In genomic region chr19:19191920-19192882, GRCh38 we compare ENCODE assay signal across 1 cellular context.
TF ChIP-seq lines count a peak whose summit lies in the region.

Gene BORCS8, minus strand, starts transcription at chr19:19192152. Its CDS starts 35 bp downstream, at chr19:19192117.
Gene RFXANK, plus strand, starts transcription at chr19:19192258. Its CDS starts 1,689 bp downstream, at chr19:19193947.

TF ChIP-seq in HepG2, 621 proteins besides CTCF, POLR2A, EP300 and RAD21 (continued from another document and continues in another):
- TF ChIP-seq, protein P1, sequence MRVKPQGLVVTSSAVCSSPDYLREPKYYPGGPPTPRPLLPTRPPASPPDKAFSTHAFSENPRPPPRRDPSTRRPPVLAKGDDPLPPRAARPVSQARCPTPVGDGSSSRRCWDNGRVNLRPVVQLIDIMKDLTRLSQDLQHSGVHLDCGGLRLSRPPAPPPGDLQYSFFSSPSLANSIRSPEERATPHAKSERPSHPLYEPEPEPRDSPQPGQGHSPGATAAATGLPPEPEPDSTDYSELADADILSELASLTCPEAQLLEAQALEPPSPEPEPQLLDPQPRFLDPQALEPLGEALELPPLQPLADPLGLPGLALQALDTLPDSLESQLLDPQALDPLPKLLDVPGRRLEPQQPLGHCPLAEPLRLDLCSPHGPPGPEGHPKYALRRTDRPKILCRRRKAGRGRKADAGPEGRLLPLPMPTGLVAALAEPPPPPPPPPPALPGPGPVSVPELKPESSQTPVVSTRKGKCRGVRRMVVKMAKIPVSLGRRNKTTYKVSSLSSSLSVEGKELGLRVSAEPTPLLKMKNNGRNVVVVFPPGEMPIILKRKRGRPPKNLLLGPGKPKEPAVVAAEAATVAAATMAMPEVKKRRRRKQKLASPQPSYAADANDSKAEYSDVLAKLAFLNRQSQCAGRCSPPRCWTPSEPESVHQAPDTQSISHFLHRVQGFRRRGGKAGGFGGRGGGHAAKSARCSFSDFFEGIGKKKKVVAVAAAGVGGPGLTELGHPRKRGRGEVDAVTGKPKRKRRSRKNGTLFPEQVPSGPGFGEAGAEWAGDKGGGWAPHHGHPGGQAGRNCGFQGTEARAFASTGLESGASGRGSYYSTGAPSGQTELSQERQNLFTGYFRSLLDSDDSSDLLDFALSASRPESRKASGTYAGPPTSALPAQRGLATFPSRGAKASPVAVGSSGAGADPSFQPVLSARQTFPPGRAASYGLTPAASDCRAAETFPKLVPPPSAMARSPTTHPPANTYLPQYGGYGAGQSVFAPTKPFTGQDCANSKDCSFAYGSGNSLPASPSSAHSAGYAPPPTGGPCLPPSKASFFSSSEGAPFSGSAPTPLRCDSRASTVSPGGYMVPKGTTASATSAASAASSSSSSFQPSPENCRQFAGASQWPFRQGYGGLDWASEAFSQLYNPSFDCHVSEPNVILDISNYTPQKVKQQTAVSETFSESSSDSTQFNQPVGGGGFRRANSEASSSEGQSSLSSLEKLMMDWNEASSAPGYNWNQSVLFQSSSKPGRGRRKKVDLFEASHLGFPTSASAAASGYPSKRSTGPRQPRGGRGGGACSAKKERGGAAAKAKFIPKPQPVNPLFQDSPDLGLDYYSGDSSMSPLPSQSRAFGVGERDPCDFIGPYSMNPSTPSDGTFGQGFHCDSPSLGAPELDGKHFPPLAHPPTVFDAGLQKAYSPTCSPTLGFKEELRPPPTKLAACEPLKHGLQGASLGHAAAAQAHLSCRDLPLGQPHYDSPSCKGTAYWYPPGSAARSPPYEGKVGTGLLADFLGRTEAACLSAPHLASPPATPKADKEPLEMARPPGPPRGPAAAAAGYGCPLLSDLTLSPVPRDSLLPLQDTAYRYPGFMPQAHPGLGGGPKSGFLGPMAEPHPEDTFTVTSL (CRISPR knock-in tag; IDR thresholded peaks at IDR 0.05; ENCODE audit: borderline replicate concordance) = peak; percentile 28; the same call in 1 of the 2 replicates
- 0 out of 2 replicates have a peak, but pooled peaks have one; percentile 64 for TF ChIP-seq FOXK1 (CRISPR knock-in tag; IDR thresholded peaks at IDR 0.05; ENCODE audit: borderline replicate concordance, low read depth)
- TF ChIP-seq, protein P2, sequence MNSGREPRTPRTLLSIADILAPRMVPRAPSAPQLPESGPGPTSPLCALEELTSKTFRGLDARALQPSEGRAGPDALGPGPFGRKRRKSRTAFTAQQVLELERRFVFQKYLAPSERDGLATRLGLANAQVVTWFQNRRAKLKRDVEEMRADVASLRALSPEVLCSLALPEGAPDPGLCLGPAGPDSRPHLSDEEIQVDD (CRISPR knock-in tag; IDR thresholded peaks at IDR 0.05; ENCODE audit: borderline replicate concordance) = no peak
- no peak; the same call in 1 of the 2 replicates for TF ChIP-seq PPARG (CRISPR knock-in tag; conservative IDR thresholded peaks at IDR 0.05)
- no peak; the same call in 1 of the 2 replicates for TF ChIP-seq ELF4 (CRISPR knock-in tag; IDR thresholded peaks at IDR 0.05; ENCODE audit: borderline replicate concordance)
- no peak for TF ChIP-seq PAX8 (CRISPR knock-in tag; IDR thresholded peaks at IDR 0.05; ENCODE audit: borderline replicate concordance)
- TF ChIP-seq U2AF1 (optimal IDR thresholded peaks at IDR 0.05; ENCODE audit: low read depth, low read length) = peak; percentile 97
- TF ChIP-seq, protein P3, sequence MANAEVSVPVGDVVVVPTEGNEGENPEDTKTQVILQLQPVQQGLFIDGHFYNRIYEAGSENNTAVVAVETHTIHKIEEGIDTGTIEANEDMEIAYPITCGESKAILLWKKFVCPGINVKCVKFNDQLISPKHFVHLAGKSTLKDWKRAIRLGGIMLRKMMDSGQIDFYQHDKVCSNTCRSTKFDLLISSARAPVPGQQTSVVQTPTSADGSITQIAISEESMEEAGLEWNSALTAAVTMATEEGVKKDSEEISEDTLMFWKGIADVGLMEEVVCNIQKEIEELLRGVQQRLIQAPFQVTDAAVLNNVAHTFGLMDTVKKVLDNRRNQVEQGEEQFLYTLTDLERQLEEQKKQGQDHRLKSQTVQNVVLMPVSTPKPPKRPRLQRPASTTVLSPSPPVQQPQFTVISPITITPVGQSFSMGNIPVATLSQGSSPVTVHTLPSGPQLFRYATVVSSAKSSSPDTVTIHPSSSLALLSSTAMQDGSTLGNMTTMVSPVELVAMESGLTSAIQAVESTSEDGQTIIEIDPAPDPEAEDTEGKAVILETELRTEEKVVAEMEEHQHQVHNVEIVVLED (CRISPR knock-in tag; IDR thresholded peaks at IDR 0.05; ENCODE audit: borderline replicate concordance) = peak; percentile 65; the same call in 1 of the 2 replicates
- peak; percentile 70; the same call in 1 of the 2 replicates for TF ChIP-seq TRAFD1 (CRISPR knock-in tag; IDR thresholded peaks at IDR 0.05; ENCODE audit: borderline replicate concordance)
- TF ChIP-seq ZFAT (CRISPR knock-in tag; conservative IDR thresholded peaks at IDR 0.05) = no peak
- peak; percentile 31; the same call in 1 of the 2 replicates for TF ChIP-seq HOMEZ (CRISPR knock-in tag; IDR thresholded peaks at IDR 0.05; ENCODE audit: low read depth)
- peak; percentile 96 for TF ChIP-seq KAT8 (CRISPR knock-in tag; IDR thresholded peaks at IDR 0.05)
- TF ChIP-seq, protein P4, sequence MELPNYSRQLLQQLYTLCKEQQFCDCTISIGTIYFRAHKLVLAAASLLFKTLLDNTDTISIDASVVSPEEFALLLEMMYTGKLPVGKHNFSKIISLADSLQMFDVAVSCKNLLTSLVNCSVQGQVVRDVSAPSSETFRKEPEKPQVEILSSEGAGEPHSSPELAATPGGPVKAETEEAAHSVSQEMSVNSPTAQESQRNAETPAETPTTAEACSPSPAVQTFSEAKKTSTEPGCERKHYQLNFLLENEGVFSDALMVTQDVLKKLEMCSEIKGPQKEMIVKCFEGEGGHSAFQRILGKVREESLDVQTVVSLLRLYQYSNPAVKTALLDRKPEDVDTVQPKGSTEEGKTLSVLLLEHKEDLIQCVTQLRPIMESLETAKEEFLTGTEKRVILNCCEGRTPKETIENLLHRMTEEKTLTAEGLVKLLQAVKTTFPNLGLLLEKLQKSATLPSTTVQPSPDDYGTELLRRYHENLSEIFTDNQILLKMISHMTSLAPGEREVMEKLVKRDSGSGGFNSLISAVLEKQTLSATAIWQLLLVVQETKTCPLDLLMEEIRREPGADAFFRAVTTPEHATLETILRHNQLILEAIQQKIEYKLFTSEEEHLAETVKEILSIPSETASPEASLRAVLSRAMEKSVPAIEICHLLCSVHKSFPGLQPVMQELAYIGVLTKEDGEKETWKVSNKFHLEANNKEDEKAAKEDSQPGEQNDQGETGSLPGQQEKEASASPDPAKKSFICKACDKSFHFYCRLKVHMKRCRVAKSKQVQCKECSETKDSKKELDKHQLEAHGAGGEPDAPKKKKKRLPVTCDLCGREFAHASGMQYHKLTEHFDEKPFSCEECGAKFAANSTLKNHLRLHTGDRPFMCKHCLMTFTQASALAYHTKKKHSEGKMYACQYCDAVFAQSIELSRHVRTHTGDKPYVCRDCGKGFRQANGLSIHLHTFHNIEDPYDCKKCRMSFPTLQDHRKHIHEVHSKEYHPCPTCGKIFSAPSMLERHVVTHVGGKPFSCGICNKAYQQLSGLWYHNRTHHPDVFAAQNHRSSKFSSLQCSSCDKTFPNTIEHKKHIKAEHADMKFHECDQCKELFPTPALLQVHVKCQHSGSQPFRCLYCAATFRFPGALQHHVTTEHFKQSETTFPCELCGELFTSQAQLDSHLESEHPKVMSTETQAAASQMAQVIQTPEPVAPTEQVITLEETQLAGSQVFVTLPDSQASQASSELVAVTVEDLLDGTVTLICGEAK (IDR thresholded peaks at IDR 0.05) = peak; percentile 93
- TF ChIP-seq, protein P4 (CRISPR knock-in tag; IDR thresholded peaks at IDR 0.05) = peak; percentile 90
- 0 out of 2 replicates have a peak, but pooled peaks have one; percentile 45 for TF ChIP-seq ZNF616 (CRISPR knock-in tag; IDR thresholded peaks at IDR 0.05; ENCODE audit: low read depth)
- no peak for TF ChIP-seq PHB2 (IDR thresholded peaks at IDR 0.05; ENCODE audit: partially characterized antibody)
- peak; percentile 35; the same call in 1 of the 2 replicates for TF ChIP-seq CEBPG (CRISPR knock-in tag; IDR thresholded peaks at IDR 0.05)
- TF ChIP-seq ETV5 (CRISPR knock-in tag; IDR thresholded peaks at IDR 0.05; ENCODE audit: borderline replicate concordance) = peak; percentile 63; the same call in 1 of the 2 replicates
- TF ChIP-seq ZNF329 (CRISPR knock-in tag; IDR thresholded peaks at IDR 0.05; ENCODE audit: low read depth) = 0 out of 2 replicates have a peak, but pooled peaks have one; percentile 37
- no peak; the same call in 1 of the 2 replicates for TF ChIP-seq ZNF816 (CRISPR knock-in tag; IDR thresholded peaks at IDR 0.05; ENCODE audit: borderline replicate concordance)
- peak; percentile 57; the same call in 1 of the 2 replicates for TF ChIP-seq ZC3H13 (CRISPR knock-in tag; IDR thresholded peaks at IDR 0.05)
- peak; percentile 63 for TF ChIP-seq TFDP2 (CRISPR knock-in tag; IDR thresholded peaks at IDR 0.05)
- peak; percentile 24; the same call in 1 of the 2 replicates for TF ChIP-seq ARID3A (IDR thresholded peaks at IDR 0.05; ENCODE audit: low read depth, low read length)
- TF ChIP-seq HNRNPH1 (optimal IDR thresholded peaks at IDR 0.05; ENCODE audit: low read depth, low read length) = no peak
- no peak for TF ChIP-seq KLF6 (CRISPR knock-in tag; IDR thresholded peaks at IDR 0.05)
- TF ChIP-seq ZNF709 (CRISPR knock-in tag; IDR thresholded peaks at IDR 0.05) = peak; percentile 56; the same call in 1 of the 2 replicates
- TF ChIP-seq ZNF34 (CRISPR knock-in tag; IDR thresholded peaks at IDR 0.05; ENCODE audit: borderline replicate concordance) = peak; percentile 60; the same call in 1 of the 2 replicates
